Comparison of ENCODE assay signal across 25 cellular contexts in the genomic region with DNA sequence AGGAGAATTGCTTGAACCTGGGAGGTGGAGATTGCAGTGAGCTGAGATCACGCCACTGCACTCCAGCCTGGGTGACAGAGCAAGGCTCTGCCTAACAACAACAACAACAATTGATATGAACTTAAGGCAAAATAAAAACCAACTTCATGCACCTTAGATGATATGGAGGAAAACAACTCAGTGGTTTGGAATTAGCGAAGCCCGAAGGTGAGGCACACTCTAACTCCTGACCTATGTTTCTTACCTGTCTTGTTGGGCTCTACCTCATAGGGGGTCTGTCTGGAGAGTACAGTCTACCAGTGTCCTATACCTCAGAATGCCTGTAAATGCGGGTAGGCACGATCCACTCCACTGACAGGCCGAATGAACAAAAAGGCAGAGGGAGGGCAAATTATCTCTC. TPM values are rescaled to one million over a fixed set of nuclear protein-coding genes. Genes with fewer than 3 reads are reported as not detected.
DNase-seq lines count a peak whose midpoint lies in the region; ATAC-seq, FAIRE-seq and TF ChIP-seq lines count a peak whose summit lies in the region.
"Had no signal": no experiment of that assay in that cellular context is flagged by ENCODE, and none has a peak within 500 bp of the region (broad histone marks: within the 10 kb centered on the region; RNA-seq: fewer than 3 reads in every experiment).

No MANE protein-coding gene starts in this region.

- H3K79me2 ChIP-seq in PC-3 (ENCODE audit: low read length): no peaks in the 10 kb centered on the region

- TF ChIP-seq CTCF in Caco-2 (IDR thresholded peaks at IDR 0.05; ENCODE audit: insufficient read depth in 1 of 2, low read depth in 1 of 2, low read length in 1 of 2, severe bottlenecking in 1 of 2, unreplicated experiment in 1 of 2) (no peak), PC-3 (conservative IDR thresholded peaks at IDR 0.05; ENCODE audit: low read depth, low read length) (no peak), endodermal cell (conservative IDR thresholded peaks at IDR 0.05) (no peak), pancreas (IDR thresholded peaks at IDR 0.05) (no peak), Peyer's patch (IDR thresholded peaks at IDR 0.05) (no peak)

- H3K27ac Mint-ChIP-seq in Caco-2 (ENCODE audit: unreplicated experiment) (peak overlapping the region; percentile 78), endodermal cell (no peak overlapping the region)
- H3K27ac Mint-ChIP-seq in activated naive CD4-positive, alpha-beta T cell treated with anti-CD3 and anti-CD28 coated beads, Interleukin-2, amount 10 ng/mL, durations not matched to agents 7 days and 5 days: no peak overlapping the region
- H3K27ac Mint-ChIP-seq: CD4-positive, alpha-beta T cell had no signal

- H3K9ac ChIP-seq in PC-3 (ENCODE audit: low read length) (no peak overlapping the region), endodermal cell (ENCODE audit: extremely low read depth, low read length, poor library complexity, severe bottlenecking) (no peak overlapping the region)
- H3K9ac ChIP-seq: BLaER1, GM23248 had no signal

- CTCF ChIA-PET in Caco-2 (lab: Charles Lee) (interaction anchor here (0.9 to 1.5 kb wide), 6 partner anchors 12 to 180 kb away, joined by 3 to 13 read pairs (median 4); no protein-coding TSS in a partner anchor), PC-3 (lab: Charles Lee) (no interaction called here)
- CTCF ChIA-PET in activated naive CD4-positive, alpha-beta T cell treated with anti-CD3 and anti-CD28 coated beads, Interleukin-2, amount 10 ng/mL, durations not matched to agents 7 days and 5 days (lab: Charles Lee): no interaction called here

- H3K27me3 ChIP-seq in Caco-2 (replicated peaks; ENCODE audit: control insufficient read depth, insufficient read depth, low read length): no peaks in the 10 kb centered on the region
- no peaks in the 10 kb centered on the region for H3K27me3 ChIP-seq in PC-3 (ENCODE audit: low read length)
- no peaks in the 10 kb centered on the region for H3K27me3 ChIP-seq in endodermal cell (ENCODE audit: control insufficient read depth, insufficient read depth, low read length, poor library complexity, severe bottlenecking)
- H3K27me3 ChIP-seq in pancreas: no peaks in the 10 kb centered on the region
- no peaks in the 10 kb centered on the region for H3K27me3 ChIP-seq in Peyer's patch
- H3K27me3 ChIP-seq: BLaER1, SJSA1 had no signal

- intact Hi-C loops in Caco-2 (cut with micrococcal nuclease; ENCODE audit: unreplicated experiment) (loop anchor here (1.0 kb wide), 6 partner anchors 9 to 35 kb away; no protein-coding TSS in a partner anchor), PC-3 (cut with micrococcal nuclease) (loop anchor here (1.0 kb wide), 1 partner anchor 24 kb away; no protein-coding TSS in a partner anchor), pancreas (cut with DNase I) (no loop called here)

- no peaks in the 10 kb centered on the region for H3K9me2 ChIP-seq in PC-3 (replicated peaks; ENCODE audit: low read length)

- FAIRE-seq in pancreas (lab: Jason Lieb, UNC): no peak
- FAIRE-seq: G401.6, HepG2, K562 had no signal

- BruUV-seq in Caco-2 (replicated peaks; lab: Mats Ljungman, UMichigan) (TSS peak; percentile 59), PC-3 (replicated peaks; lab: Mats Ljungman, UMichigan) (no TSS peak)

- TF ChIP-seq POLR2A in Peyer's patch (IDR thresholded peaks at IDR 0.05): no peak

- WGBS in endodermal cell (ENCODE audit: insufficient coverage in 1 of 2, insufficient read length in 1 of 2), 2 experiments: 92 to 100% methylated on average over 4 to 6 of the region's 6 CpGs
- WGBS in pancreas, 2 donors: 97 to 99% methylated on average over 6 of the region's 6 CpGs

- H3K4me2 ChIP-seq in PC-3 (ENCODE audit: low read length): 0 out of 2 replicates have a peak overlapping the region, but pooled peaks have one; percentile 32
- H3K4me2 ChIP-seq: BLaER1 had no signal

- H3K36me3 ChIP-seq in Caco-2 (ENCODE audit: control insufficient read depth, insufficient read depth, low read length) (no peaks in the 10 kb centered on the region), PC-3 (ENCODE audit: low read depth, low read length) (no peaks in the 10 kb centered on the region), endodermal cell (ENCODE audit: control insufficient read depth, insufficient read depth, low read length) (no peaks in the 10 kb centered on the region), pancreas (no peaks in the 10 kb centered on the region), Peyer's patch (no peaks in the 10 kb centered on the region)
- H3K36me3 ChIP-seq: BLaER1, HAP-1, SJSA1 had no signal

- POLR2A ChIA-PET in Caco-2 (lab: Charles Lee) (interaction anchor here (1.0 to 1.2 kb wide), 4 partner anchors 10 to 35 kb away, joined by 4 to 10 read pairs (median 8); no protein-coding TSS in a partner anchor), PC-3 (lab: Charles Lee; ENCODE audit: unreplicated experiment) (interaction anchor here (0.6 to 0.7 kb wide), 2 partner anchors 12 to 86 kb away, joined by 3 to 6 read pairs; no protein-coding TSS in a partner anchor)

- H3K27ac ChIP-seq in PC-3 (ENCODE audit: low read length) (no peak overlapping the region), endodermal cell (ENCODE audit: low read depth, low read length) (no peak overlapping the region), pancreas (peak overlapping the region; percentile 0 to 73 (median 48)), Peyer's patch (no peak overlapping the region)
- H3K27ac ChIP-seq: BLaER1, GM23248, SJSA1 had no signal

- H3K4me1 Mint-ChIP-seq in Caco-2 (ENCODE audit: low read depth, unreplicated experiment) (peaks cover 33% of the 10 kb centered on the region), endodermal cell (peaks cover 10% of the 10 kb centered on the region)
- H3K4me1 Mint-ChIP-seq in activated naive CD4-positive, alpha-beta T cell treated with anti-CD3 and anti-CD28 coated beads, Interleukin-2, amount 10 ng/mL, durations not matched to agents 7 days and 5 days: no peaks in the 10 kb centered on the region

- DNase-seq in Caco-2 (no peak), PC-3 (no peak), endodermal cell (peak; percentile 14), pancreas (no peak), RPMI8226 (no peak), Peyer's patch (no peak)
- no peak for DNase-seq in activated naive CD4-positive, alpha-beta T cell treated with anti-CD3 and anti-CD28 coated beads, Interleukin-2, amount 10 ng/mL, durations not matched to agents 7 days and 5 days
- DNase-seq: CD4-positive, alpha-beta T cell; GM23248; Kasumi-1; MV-4-11; NCI-H1105 treated with DMSO at 0.1 percent for 48 hours; NCI-H146; NCI-H1930; NCI-H446 treated with DMSO at 0.1 percent for 48 hours; NCI-H526; Right ventricle myocardium superior; T-helper 1 cell had no signal

- H3K4me3 ChIP-seq in Caco-2 (ENCODE audit: low read depth, low read length) (no peak overlapping the region), PC-3 (ENCODE audit: low read length) (no peak overlapping the region), endodermal cell (ENCODE audit: low read length) (no peak overlapping the region), pancreas (no peak overlapping the region), Peyer's patch (no peak overlapping the region)
- H3K4me3 ChIP-seq: BLaER1, GM23248, HAP-1, K562, SJSA1 had no signal

- H3K9me3 Mint-ChIP-seq in Caco-2 (ENCODE audit: unreplicated experiment) (no peaks in the 10 kb centered on the region), endodermal cell (no peaks in the 10 kb centered on the region)
- H3K9me3 Mint-ChIP-seq in activated naive CD4-positive, alpha-beta T cell treated with anti-CD3 and anti-CD28 coated beads, Interleukin-2, amount 10 ng/mL, durations not matched to agents 7 days and 5 days: no peaks in the 10 kb centered on the region
- H3K9me3 Mint-ChIP-seq: CD4-positive, alpha-beta T cell had no signal

- H3K36me3 Mint-ChIP-seq in Caco-2 (ENCODE audit: insufficient read depth, unreplicated experiment) (peaks cover 22% of the 10 kb centered on the region), endodermal cell (ENCODE audit: low read depth) (no peaks in the 10 kb centered on the region)
- no peaks in the 10 kb centered on the region for H3K36me3 Mint-ChIP-seq in activated naive CD4-positive, alpha-beta T cell treated with anti-CD3 and anti-CD28 coated beads, Interleukin-2, amount 10 ng/mL, durations not matched to agents 7 days and 5 days

- H3K4me3 Mint-ChIP-seq in Caco-2 (ENCODE audit: unreplicated experiment) (peak overlapping the region; percentile 56), endodermal cell (no peak overlapping the region)
- no peak overlapping the region for H3K4me3 Mint-ChIP-seq in activated naive CD4-positive, alpha-beta T cell treated with anti-CD3 and anti-CD28 coated beads, Interleukin-2, amount 10 ng/mL, durations not matched to agents 7 days and 5 days
- H3K4me3 Mint-ChIP-seq: CD4-positive, alpha-beta T cell had no signal

- ATAC-seq in PC-3: no peak
- no peak for ATAC-seq in pancreas
- ATAC-seq in HG03354 (IDR thresholded peaks at IDR 0.05; ENCODE audit: poor library complexity, severe bottlenecking, unreplicated experiment): no peak
- ATAC-seq: K562 had no signal

- no peaks in the 10 kb centered on the region for H4K20me1 ChIP-seq in PC-3 (ENCODE audit: low read length)
- H4K20me1 ChIP-seq: BLaER1 had no signal

- H3K27me3 Mint-ChIP-seq in Caco-2 (ENCODE audit: insufficient read depth, unreplicated experiment) (no peaks in the 10 kb centered on the region), endodermal cell (ENCODE audit: insufficient read depth) (no peaks in the 10 kb centered on the region)
- no peaks in the 10 kb centered on the region for H3K27me3 Mint-ChIP-seq in activated naive CD4-positive, alpha-beta T cell treated with anti-CD3 and anti-CD28 coated beads, Interleukin-2, amount 10 ng/mL, durations not matched to agents 7 days and 5 days

- H3K4me1 ChIP-seq in Caco-2 (peaks cover 57% of the 10 kb centered on the region), PC-3 (ENCODE audit: insufficient read depth, low read length) (peaks cover 19% of the 10 kb centered on the region), endodermal cell (ENCODE audit: control insufficient read depth, insufficient read depth, low read length) (no peaks in the 10 kb centered on the region), pancreas (peaks cover 16 to 28% (median 25%) of the 10 kb centered on the region in 3 donors), Peyer's patch (no peaks in the 10 kb centered on the region)
- H3K4me1 ChIP-seq: BLaER1, HAP-1, SJSA1 had no signal

- H3F3A ChIP-seq in PC-3 (ENCODE audit: low read length, unreplicated experiment): no peaks in the 10 kb centered on the region

- H2AFZ ChIP-seq in PC-3 (ENCODE audit: low read length): no peak overlapping the region
- H2AFZ ChIP-seq: GM23248 had no signal

- H3K9me3 ChIP-seq in Caco-2 (no peaks in the 10 kb centered on the region), PC-3 (ENCODE audit: low read length) (no peaks in the 10 kb centered on the region), endodermal cell (ENCODE audit: control insufficient read depth, low read length) (no peaks in the 10 kb centered on the region), pancreas (no peaks in the 10 kb centered on the region), Peyer's patch (no peaks in the 10 kb centered on the region)
- H3K9me3 ChIP-seq: BLaER1, HAP-1, SJSA1 had no signal

RNA-seq across cellular contexts. Expression of a gene that starts 24.3 kb away (rescaled TPM):
- 60.6 and 63.6 TPM in 2 replicates for total RNA-seq in Caco-2 (2022)
- 8.6 and 8.8 TPM in 2 replicates for total RNA-seq in PC-3 (2014; rRNA removed)
- total RNA-seq in endodermal cell: 10 to 100 TPM; 27.5 to 28.3 TPM
- polyA plus RNA-seq in endodermal cell (2013, experiment 1 of 2): 4.2 TPM
- 3.6 TPM for polyA plus RNA-seq in endodermal cell (2013, experiment 2 of 2)
- total RNA-seq in pancreas: 10 to 100 TPM; 15.0 to 32.0 (median 18.0) TPM
- polyA plus RNA-seq in pancreas: 10 to 100 TPM in 1 of 2 donors, 1 to 10 TPM in 1; 7.4 to 12.6 TPM
- total RNA-seq in Peyer's patch: 100 to 1,000 TPM in 3 of 4 donors, 10 to 100 TPM in 1; 25.6 to 129 (median 116) TPM
- total RNA-seq: CD4-positive, alpha-beta T cell; GM23248; SJSA1 had no signal
- polyA plus RNA-seq: GM23248 had no signal

Comparison
In these comparisons a context has a peak if more than half of its experiments do, and no peak if none do; other contexts are left out.
1. H3K27ac ChIP-seq: peak in pancreas (4 of 4); none in PC-3 (single experiment), endodermal cell (single experiment) and Peyer's patch (0 of 4).
2. intact Hi-C loops: an anchor here in Caco-2 (1.0 kb wide) and PC-3 (1.0 kb wide); none called in pancreas.